5 cellular contexts compared by ENCODE assay signal in the genomic region with DNA sequence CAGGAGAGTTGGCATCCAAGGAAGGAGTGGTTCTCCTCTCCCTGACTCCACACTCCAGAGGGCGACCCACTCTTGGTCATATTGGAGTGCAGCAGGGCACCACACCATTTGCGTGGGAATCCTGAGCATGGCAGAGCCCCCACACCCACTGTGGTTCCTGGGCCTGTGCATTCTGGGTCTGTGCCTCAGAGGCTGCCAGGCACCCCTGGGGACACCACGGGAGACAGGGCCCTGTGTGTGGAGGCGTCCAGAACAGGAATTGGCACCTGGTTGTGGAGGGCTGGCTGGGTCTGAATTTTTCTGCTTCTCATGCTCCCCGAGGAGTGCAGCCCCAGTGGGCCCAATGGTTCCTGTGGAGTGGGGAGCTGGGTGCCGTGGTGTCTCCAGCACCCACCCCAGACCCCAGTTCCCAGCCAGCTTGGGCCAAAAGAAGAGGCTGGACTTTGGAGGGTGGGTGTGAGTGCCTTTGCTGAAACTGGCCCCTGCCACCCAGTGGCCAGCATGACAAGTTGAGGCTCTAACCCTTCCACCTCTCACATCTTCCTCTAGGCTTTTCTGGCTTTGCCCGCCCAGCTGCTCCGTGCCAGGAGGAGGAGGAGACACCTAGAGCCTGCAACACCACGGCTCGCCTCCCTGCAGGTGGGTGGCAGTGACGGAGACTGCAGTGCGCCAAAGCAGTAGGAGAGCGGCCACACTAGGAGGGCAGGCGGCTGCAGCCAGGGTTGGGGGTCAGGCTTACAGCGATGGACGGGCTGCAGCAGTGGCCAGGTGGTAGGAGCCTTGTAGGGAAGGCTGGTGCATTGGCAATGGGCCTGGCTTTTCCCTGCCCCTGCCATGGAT.
DNase-seq lines count a peak whose midpoint lies in the region; ATAC-seq and TF ChIP-seq lines count a peak whose summit lies in the region.
"Not testable (repeated sequence)": the region's sequence is repeated elsewhere in the genome, so short reads cannot be mapped to it uniquely, and the experiment has no call there.

No MANE protein-coding gene starts in this region.

- not testable (repeated sequence) for H3K36me3 ChIP-seq in Panc1 (ENCODE audit: control insufficient read depth, insufficient read depth, low read length); RWPE2 (ENCODE audit: low read depth); spleen

- not testable (repeated sequence) for ATAC-seq in Panc1; RWPE2 (ENCODE audit: low read depth)

- DNase-seq in D341Med (ENCODE audit: low spot score) (peak; percentile 0), RWPE2 (ENCODE audit: low spot score) (peak; percentile 33), cardiac septum (ENCODE audit: low spot score) (peak; percentile 70), spleen (peak; percentile 49)
- DNase-seq in Panc1 (ENCODE audit: low read depth, low spot score), result not testable (repeated sequence)

- TF ChIP-seq CTCF in Panc1 (IDR thresholded peaks at IDR 0.05), result 0 out of 2 replicates have a peak, but pooled peaks have one; percentile 7
- TF ChIP-seq CTCF in RWPE2 (IDR thresholded peaks at IDR 0.05; ENCODE audit: poor library complexity, severe bottlenecking); spleen (IDR thresholded peaks at IDR 0.05 in 8 of 11, conservative IDR thresholded peaks at IDR 0.05 in 3 of 11): not testable (repeated sequence)

- H3K4me1 ChIP-seq in Panc1 (ENCODE audit: control insufficient read depth, insufficient read depth, low read length); RWPE2 (ENCODE audit: insufficient read depth, poor library complexity, severe bottlenecking); spleen: not testable (repeated sequence)

- BruUV-seq in Panc1 (replicated peaks; lab: Mats Ljungman, UMichigan), result not testable (repeated sequence)

- CTCF ChIA-PET in Panc1 (lab: Charles Lee), result not testable (repeated sequence)

- not testable (repeated sequence) for TF ChIP-seq POLR2A in spleen (IDR thresholded peaks at IDR 0.05)

- in situ Hi-C loops in Panc1 (cut with HindIII; ENCODE audit: low pct_unique_long_range_greater_than_20kb, low sequenced_read_pairs), result not testable (repeated sequence)

- not testable (repeated sequence) for H3K4me3 ChIP-seq in Panc1 (ENCODE audit: low read depth in 2 of 2, low read length in 2 of 2); RWPE2 (ENCODE audit: severe bottlenecking); spleen

- WGBS in spleen, 5 donors, result 87 to 91% (median 89%) methylated on average over 13 to 16 of the region's 16 CpGs

- POLR2A ChIA-PET in Panc1 (lab: Charles Lee), result not testable (repeated sequence)

- H3K27ac ChIP-seq in Panc1 (ENCODE audit: low read length); RWPE2 (ENCODE audit: poor library complexity, severe bottlenecking); spleen: not testable (repeated sequence)

- not testable (repeated sequence) for H3K27me3 ChIP-seq in Panc1 (ENCODE audit: control insufficient read depth, insufficient read depth, low read length); RWPE2 (ENCODE audit: insufficient read depth, poor library complexity, severe bottlenecking); spleen (replicated peaks in 1 of 7)

- not testable (repeated sequence) for H3K9me3 ChIP-seq in Panc1 (ENCODE audit: control insufficient read depth, insufficient read depth, low read depth, low read length); RWPE2 (ENCODE audit: severe bottlenecking)
- H3K9me3 ChIP-seq in spleen, result peaks cover 0 to 11% (median 0%) of the 10 kb centered on the region in 8 donors

- intact Hi-C loops in Panc1 (cut with micrococcal nuclease; ENCODE audit: unreplicated experiment); cardiac septum (cut with DNase I); spleen (cut with DNase I; ENCODE audit: low total_unique reads): not testable (repeated sequence)
